23 cellular contexts compared by ENCODE assay signal in the genomic region with DNA sequence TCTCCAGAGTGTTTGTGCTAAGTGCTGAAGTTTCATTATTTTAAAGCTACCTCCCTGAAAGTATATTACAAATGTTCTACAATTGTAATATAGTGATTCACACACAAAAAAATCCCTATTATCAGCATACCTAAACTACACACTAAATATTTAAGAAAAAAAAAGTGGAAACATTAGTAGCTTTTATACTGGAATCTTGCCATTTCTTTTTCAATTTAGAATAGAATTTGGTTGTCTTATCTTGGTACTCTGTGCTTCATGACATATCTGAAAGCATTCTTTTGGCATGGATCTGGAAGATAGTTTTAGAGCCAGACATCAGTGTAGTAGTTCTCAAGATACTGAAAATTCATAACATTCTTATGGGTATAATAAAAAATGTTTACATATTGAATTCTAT. TPM values are rescaled to one million over a fixed set of nuclear protein-coding genes. Genes with fewer than 3 reads are reported as not detected.
"Had no signal": no experiment of that assay in that cellular context is flagged by ENCODE, and none has a peak within 500 bp of the region (broad histone marks: within the 10 kb centered on the region; RNA-seq: fewer than 3 reads in every experiment).

No MANE protein-coding gene starts in this region.

- H3K27me3 ChIP-seq: ascending aorta had no signal

- H3K9me3 ChIP-seq: ascending aorta had no signal

- H3K4me3 Mint-ChIP-seq: activated B cell treated with CpG ODN at 0.5 μM for 24 hours; activated CD4-positive, alpha-beta T cell treated with anti-CD3 and anti-CD28 coated beads, Interleukin-2, amount 10 ng/mL, durations not matched to agents 24 days and 14 days; activated CD8-positive, alpha-beta memory T cell treated with anti-CD3 and anti-CD28 coated beads, Interleukin-2, amount 10 ng/mL, durations not matched to agents 7 days and 5 days; activated naive CD4-positive, alpha-beta T cell treated with anti-CD3 and anti-CD28 coated beads, Interleukin-2, amount 50 U/mL, for 24 hours; activated T-cell treated with anti-CD3 and anti-CD28 coated beads, Interleukin-2, amount 50 U/mL, for 24 hours; activated T-helper 1 cell treated with anti-CD3 and anti-CD28 coated beads, Interleukin-12 subunit alpha, Interleukin-12 subunit beta, Interleukin-2, Interleukin-4 antibody, amounts not matched to agents 30 ng/mL and 10 ng/mL and 1 ng/mL, durations not matched to agents 14 hours and 24 hours and 36 hours; brain had no signal

- H3K9me3 Mint-ChIP-seq: activated B cell treated with CpG ODN at 0.5 μM for 24 hours; activated CD4-positive, alpha-beta T cell treated with anti-CD3 and anti-CD28 coated beads, Interleukin-2, amount 10 ng/mL, durations not matched to agents 24 days and 14 days; activated naive CD4-positive, alpha-beta T cell treated with anti-CD3 and anti-CD28 coated beads, Interleukin-2, amount 50 U/mL, for 24 hours; activated T-cell treated with anti-CD3 and anti-CD28 coated beads, Interleukin-2, amount 50 U/mL, for 24 hours; activated T-helper 1 cell treated with anti-CD3 and anti-CD28 coated beads, Interleukin-12 subunit alpha, Interleukin-12 subunit beta, Interleukin-2, Interleukin-4 antibody, amounts not matched to agents 30 ng/mL and 10 ng/mL and 1 ng/mL, durations not matched to agents 14 hours and 24 hours and 36 hours; brain had no signal

- H3K4me1 ChIP-seq: ascending aorta had no signal

- H3K4me1 Mint-ChIP-seq: activated B cell treated with CpG ODN at 0.5 μM for 24 hours; activated CD4-positive, alpha-beta T cell treated with anti-CD3 and anti-CD28 coated beads, Interleukin-2, amount 10 ng/mL, durations not matched to agents 24 days and 14 days; activated CD8-positive, alpha-beta memory T cell treated with anti-CD3 and anti-CD28 coated beads, Interleukin-2, amount 10 ng/mL, durations not matched to agents 7 days and 5 days; activated naive CD4-positive, alpha-beta T cell treated with anti-CD3 and anti-CD28 coated beads, Interleukin-2, amount 50 U/mL, for 24 hours had no signal

- H3K27ac ChIP-seq: ascending aorta had no signal

- H3K27me3 Mint-ChIP-seq: brain had no signal

- DNase-seq: activated B cell treated with CpG ODN at 0.5 μM for 24 hours; activated CD4-positive, alpha-beta T cell treated with anti-CD3 and anti-CD28 coated beads for 1 hour; activated CD4-positive, alpha-beta T cell treated with anti-CD3 and anti-CD28 coated beads, Interleukin-2, amount 10 ng/mL, durations not matched to agents 24 days and 14 days; activated CD4-positive, alpha-beta T cell treated with anti-CD3 and anti-CD28 coated beads, Interleukin-2, amount 50 U/mL, for 48 hours; activated CD8-positive, alpha-beta memory T cell treated with anti-CD3 and anti-CD28 coated beads, Interleukin-2, amount 10 ng/mL, durations not matched to agents 7 days and 5 days; activated effector memory CD4-positive, alpha-beta T cell treated with Interleukin-2 at 50 U/mL for 16 hours; activated naive CD4-positive, alpha-beta T cell; activated T-cell treated with anti-CD3 and anti-CD28 coated beads, Interleukin-2, amount 50 U/mL, for 24 hours; amniotic stem cell; KG1; NCI-H1092 treated with DMSO at 0.1 percent for 48 hours; NCI-H1417 treated with DMSO at 0.1 percent for 48 hours; NCI-H1694; NCI-H2029 treated with DMSO at 0.1 percent for 48 hours; NCI-H446; NCI-H524; SHP77; T-helper 2 cell; T1000 had no signal

- ATAC-seq: activated CD8-positive, alpha-beta memory T cell treated with anti-CD3 and anti-CD28 coated beads, Interleukin-2, amount 10 ng/mL, durations not matched to agents 7 days and 5 days had no signal

- H3K4me3 ChIP-seq: ascending aorta had no signal

- H3K36me3 ChIP-seq: ascending aorta had no signal

- H3K36me3 Mint-ChIP-seq: activated CD8-positive, alpha-beta memory T cell treated with anti-CD3 and anti-CD28 coated beads, Interleukin-2, amount 10 ng/mL, durations not matched to agents 7 days and 5 days; activated naive CD4-positive, alpha-beta T cell treated with anti-CD3 and anti-CD28 coated beads, Interleukin-2, amount 50 U/mL, for 24 hours had no signal

- H3K27ac Mint-ChIP-seq: activated B cell treated with CpG ODN at 0.5 μM for 24 hours; activated CD4-positive, alpha-beta T cell treated with anti-CD3 and anti-CD28 coated beads, Interleukin-2, amount 10 ng/mL, durations not matched to agents 24 days and 14 days; activated CD8-positive, alpha-beta memory T cell treated with anti-CD3 and anti-CD28 coated beads, Interleukin-2, amount 10 ng/mL, durations not matched to agents 7 days and 5 days; activated naive CD4-positive, alpha-beta T cell treated with anti-CD3 and anti-CD28 coated beads, Interleukin-2, amount 50 U/mL, for 24 hours; activated T-cell treated with anti-CD3 and anti-CD28 coated beads, Interleukin-2, amount 50 U/mL, for 24 hours; activated T-helper 1 cell treated with anti-CD3 and anti-CD28 coated beads, Interleukin-12 subunit alpha, Interleukin-12 subunit beta, Interleukin-2, Interleukin-4 antibody, amounts not matched to agents 30 ng/mL and 10 ng/mL and 1 ng/mL, durations not matched to agents 14 hours and 24 hours and 36 hours had no signal

RNA-seq across cellular contexts. Expression of a gene that starts 35.0 kb away (rescaled TPM):
- total RNA-seq: activated CD4-positive, alpha-beta T cell treated with anti-CD3 and anti-CD28 coated beads, Interleukin-2, amount 10 ng/mL, durations not matched to agents 24 days and 14 days; activated CD8-positive, alpha-beta memory T cell treated with anti-CD3 and anti-CD28 coated beads, Interleukin-2, amount 10 ng/mL, durations not matched to agents 7 days and 5 days; activated T-helper 1 cell treated with anti-CD3 and anti-CD28 coated beads, Interleukin-12 subunit alpha, Interleukin-12 subunit beta, Interleukin-2, Interleukin-4 antibody, amounts not matched to agents 30 ng/mL and 10 ng/mL and 1 ng/mL, durations not matched to agents 14 hours and 24 hours and 36 hours had no signal
